5 cellular contexts compared by ENCODE assay signal in genomic region chr16:59369523-59369922, GRCh38.
"Had no signal": no experiment of that assay in that cellular context is flagged by ENCODE, and none has a peak within 500 bp of the region (broad histone marks: within the 10 kb centered on the region; RNA-seq: fewer than 3 reads in every experiment).

No MANE protein-coding gene starts in this region.

- H3K4me1 Mint-ChIP-seq: IgD-negative memory B cell had no signal

- H3K4me3 Mint-ChIP-seq: IgD-negative memory B cell had no signal

- H3K27me3 Mint-ChIP-seq: IgD-negative memory B cell had no signal

- H3K4me3 ChIP-seq: K562 had no signal

- H3K36me3 Mint-ChIP-seq: IgD-negative memory B cell had no signal

- DNase-seq: IMR-90, KBM-7 had no signal

- H3K27ac ChIP-seq: HL-60 had no signal

- H3K27ac Mint-ChIP-seq: IgD-negative memory B cell had no signal
